8 cellular contexts compared by ENCODE assay signal in the genomic region with DNA sequence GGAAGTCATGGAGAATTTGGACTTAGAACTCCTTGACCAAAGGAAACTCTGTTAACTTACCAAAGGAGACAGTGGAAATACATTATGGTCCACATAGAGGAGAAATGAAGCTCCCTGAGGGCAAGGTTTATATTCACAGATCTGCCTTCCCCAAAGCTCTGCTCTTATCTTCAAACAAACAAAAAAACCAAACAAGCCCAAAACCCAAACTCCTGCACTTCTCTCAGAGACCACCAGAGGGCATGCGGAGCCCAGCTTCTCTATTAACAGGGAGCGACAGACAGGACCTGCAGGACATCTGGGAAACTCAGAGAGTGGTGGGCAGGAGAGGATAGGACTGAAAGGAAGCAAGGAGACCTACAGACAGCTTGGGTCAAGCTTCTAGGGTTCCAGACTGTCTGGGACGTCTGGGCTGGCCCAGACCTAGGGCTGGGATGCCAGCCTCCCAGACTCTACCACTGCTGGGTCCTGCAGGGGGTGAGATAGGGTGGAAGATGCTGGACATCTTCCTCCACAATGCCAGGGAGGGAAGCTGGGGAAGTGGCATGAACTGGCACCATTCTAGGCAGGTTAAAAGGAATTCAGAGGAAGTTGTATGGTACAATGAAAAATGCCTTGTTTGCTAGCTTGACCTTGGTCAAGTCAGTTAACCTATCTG. TPM values are rescaled to one million over a fixed set of nuclear protein-coding genes. Genes with fewer than 3 reads are reported as not detected.
DNase-seq lines count a peak whose midpoint lies in the region; ATAC-seq and TF ChIP-seq lines count a peak whose summit lies in the region.

No MANE protein-coding gene starts in this region.

- H2AFZ ChIP-seq in Karpas-422 (ENCODE audit: low read length) (no peak overlapping the region), osteoblast (ENCODE audit: low read length) (no peak overlapping the region)

- H3K79me2 ChIP-seq in Karpas-422 (ENCODE audit: low read length) (peaks cover 7% of the 10 kb centered on the region; the same call in 1 of the 2 replicates), osteoblast (ENCODE audit: insufficient read depth, low read length) (no peaks in the 10 kb centered on the region)

- no peaks in the 10 kb centered on the region for H3K27me3 ChIP-seq in Karpas-422 (ENCODE audit: low read length)
- H3K27me3 ChIP-seq in osteoblast (ENCODE audit: insufficient read depth, low read length) = peaks cover 92% of the 10 kb centered on the region

- H3K27ac ChIP-seq in Karpas-422 (ENCODE audit: low read length) (no peak overlapping the region), osteoblast (ENCODE audit: low read depth, low read length) (no peak overlapping the region)

- no peaks in the 10 kb centered on the region for H3K9me2 ChIP-seq in Karpas-422 (replicated peaks; ENCODE audit: insufficient read depth, low read length)

- H3K9me3 ChIP-seq in Karpas-422 (ENCODE audit: low read length) (no peaks in the 10 kb centered on the region), osteoblast (ENCODE audit: low read depth, low read length) (no peaks in the 10 kb centered on the region)

- H3K4me2 ChIP-seq in Karpas-422 (ENCODE audit: low read depth, low read length, poor library complexity, severe bottlenecking) (no peak overlapping the region), osteoblast (ENCODE audit: insufficient read depth, low read length) (no peak overlapping the region)

- DNase-seq in DMS 273 treated with DMSO at 0.1 percent for 48 hours (lab: John Stamatoyannopoulos, UW) = peak; percentile 46
- peak; percentile 87 for DNase-seq in Karpas-422
- DNase-seq in RPMI8226 = peak; percentile 58
- DNase-seq in activated T-helper 9 cell treated with anti-CD3 and anti-CD28 coated beads, Interleukin-2, amount 50 U/mL, for 16 hours (ENCODE audit: low read depth) = peak; percentile 46
- peak; percentile 41 to 81 for DNase-seq in foreskin fibroblast
- DNase-seq in osteoblast (ENCODE audit: insufficient read length, low spot score, missing footprints) = peak; percentile 99

- TF ChIP-seq CTCF in foreskin fibroblast (IDR thresholded peaks at IDR 0.05; ENCODE audit: low read depth, low read length) (peak; percentile 97), osteoblast (IDR thresholded peaks at IDR 0.05; ENCODE audit: extremely low read depth, low read depth, low read length) (peak; percentile 95)

- no peak overlapping the region for H3K9ac ChIP-seq in Karpas-422 (ENCODE audit: low read length)

- no peaks in the 10 kb centered on the region; the same call in 1 of the 2 replicates for H3K36me3 ChIP-seq in Karpas-422 (ENCODE audit: insufficient read depth, low read length)
- H3K36me3 ChIP-seq in osteoblast (ENCODE audit: insufficient read depth, low read length) = no peaks in the 10 kb centered on the region

- peaks cover 34% of the 10 kb centered on the region for H3K4me1 ChIP-seq in Karpas-422 (ENCODE audit: low read length)
- H3K4me1 ChIP-seq in osteoblast (ENCODE audit: insufficient read depth, low read length) = no peaks in the 10 kb centered on the region

- peaks cover 4% of the 10 kb centered on the region; the same call in 1 of the 2 replicates for H4K20me1 ChIP-seq in Karpas-422 (ENCODE audit: insufficient read depth, low read depth, low read length)
- H4K20me1 ChIP-seq in osteoblast (ENCODE audit: insufficient read depth, low read length) = peaks cover 11% of the 10 kb centered on the region

- ATAC-seq in HG02571 (IDR thresholded peaks at IDR 0.05; ENCODE audit: unreplicated experiment) = no peak
- ATAC-seq in HG02678 (IDR thresholded peaks at IDR 0.05; ENCODE audit: unreplicated experiment) = no peak

- H3K4me3 ChIP-seq in Karpas-422 (ENCODE audit: low read length) = no peak overlapping the region
- no peak overlapping the region for H3K4me3 ChIP-seq in foreskin fibroblast (ENCODE audit: low read depth in 1 of 2, low read length in 2 of 2)
- H3K4me3 ChIP-seq in osteoblast (ENCODE audit: insufficient read depth, low read length) = no peak overlapping the region

RNA-seq across cellular contexts. Expression of a gene that starts 4.0 kb away (rescaled TPM):
- total RNA-seq in Karpas-422 (2014; rRNA removed; shearing (Covaris generic); ENCODE audit: low replicate concordance) = 2.9 and 3.8 TPM in 2 replicates
- total RNA-seq in osteoblast = not detected in 2 replicates

RNA-seq across cellular contexts. Expression of a gene that starts 17.1 kb away (rescaled TPM):
- total RNA-seq in Karpas-422 (2014; rRNA removed; shearing (Covaris generic); ENCODE audit: low replicate concordance) = 7.8 and 7.9 TPM in 2 replicates
- total RNA-seq in osteoblast = not detected in 2 replicates

RNA-seq across cellular contexts. Expression of a gene that starts 45.1 kb away (rescaled TPM):
- total RNA-seq in Karpas-422 (2014; rRNA removed; shearing (Covaris generic); ENCODE audit: low replicate concordance) = not detected in 2 replicates
- total RNA-seq in osteoblast = under 0.01 and 0.29 TPM in 2 replicates

Comparison
In these comparisons a context has a peak if more than half of its experiments do, and no peak if none do; other contexts are left out.
1. DNase-seq: peak in every context shown above with its lines; median percentile 99 in osteoblast; 87 in Karpas-422; 61 in foreskin fibroblast; 58 in RPMI8226; 46 in DMS 273 treated with DMSO at 0.1 percent for 48 hours; 46 in activated T-helper 9 cell treated with anti-CD3 and anti-CD28 coated beads, Interleukin-2, amount 50 U/mL, for 16 hours.